1 cellular context compared by ENCODE assay signal in the genomic region with DNA sequence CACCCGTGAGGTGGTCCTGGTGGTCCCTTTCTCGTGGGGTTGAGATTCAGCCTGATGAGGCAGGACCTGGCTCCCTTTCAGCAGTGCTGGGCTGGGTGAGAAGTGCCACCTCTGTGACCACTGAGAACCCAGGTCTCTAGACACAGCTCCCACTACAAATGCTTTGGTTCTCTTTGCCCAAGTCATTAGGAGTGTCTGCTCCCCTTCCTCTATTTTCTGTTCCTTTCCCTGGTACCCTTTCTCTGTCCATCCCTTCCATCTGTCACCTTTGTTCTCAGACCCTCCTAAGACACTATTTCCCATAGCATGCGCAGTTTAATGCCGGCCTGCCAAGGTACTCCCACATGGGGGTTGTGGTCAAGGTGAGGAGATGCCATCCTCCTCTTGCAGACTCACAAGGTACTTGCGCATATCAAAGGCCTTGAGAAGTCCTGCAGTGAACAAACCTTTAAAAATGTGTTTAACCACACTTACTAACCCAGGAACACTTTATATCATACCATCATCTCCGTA.
TF ChIP-seq lines count a peak whose summit lies in the region.

No MANE protein-coding gene starts in this region.

TF ChIP-seq in WTC11, 78 proteins besides CTCF, POLR2A, EP300 and RAD21 (continued from another document and continues in another):
- TF ChIP-seq PRDM15 (CRISPR knock-in tag; IDR thresholded peaks at IDR 0.05), result no peak
- TF ChIP-seq, protein P1, sequence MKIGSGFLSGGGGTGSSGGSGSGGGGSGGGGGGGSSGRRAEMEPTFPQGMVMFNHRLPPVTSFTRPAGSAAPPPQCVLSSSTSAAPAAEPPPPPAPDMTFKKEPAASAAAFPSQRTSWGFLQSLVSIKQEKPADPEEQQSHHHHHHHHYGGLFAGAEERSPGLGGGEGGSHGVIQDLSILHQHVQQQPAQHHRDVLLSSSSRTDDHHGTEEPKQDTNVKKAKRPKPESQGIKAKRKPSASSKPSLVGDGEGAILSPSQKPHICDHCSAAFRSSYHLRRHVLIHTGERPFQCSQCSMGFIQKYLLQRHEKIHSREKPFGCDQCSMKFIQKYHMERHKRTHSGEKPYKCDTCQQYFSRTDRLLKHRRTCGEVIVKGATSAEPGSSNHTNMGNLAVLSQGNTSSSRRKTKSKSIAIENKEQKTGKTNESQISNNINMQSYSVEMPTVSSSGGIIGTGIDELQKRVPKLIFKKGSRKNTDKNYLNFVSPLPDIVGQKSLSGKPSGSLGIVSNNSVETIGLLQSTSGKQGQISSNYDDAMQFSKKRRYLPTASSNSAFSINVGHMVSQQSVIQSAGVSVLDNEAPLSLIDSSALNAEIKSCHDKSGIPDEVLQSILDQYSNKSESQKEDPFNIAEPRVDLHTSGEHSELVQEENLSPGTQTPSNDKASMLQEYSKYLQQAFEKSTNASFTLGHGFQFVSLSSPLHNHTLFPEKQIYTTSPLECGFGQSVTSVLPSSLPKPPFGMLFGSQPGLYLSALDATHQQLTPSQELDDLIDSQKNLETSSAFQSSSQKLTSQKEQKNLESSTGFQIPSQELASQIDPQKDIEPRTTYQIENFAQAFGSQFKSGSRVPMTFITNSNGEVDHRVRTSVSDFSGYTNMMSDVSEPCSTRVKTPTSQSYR (CRISPR knock-in tag; IDR thresholded peaks at IDR 0.05), result peak; percentile 69
- no peak for TF ChIP-seq RORB (CRISPR knock-in tag; IDR thresholded peaks at IDR 0.05)
- no peak for TF ChIP-seq OVOL2 (CRISPR knock-in tag; IDR thresholded peaks at IDR 0.05; ENCODE audit: borderline replicate concordance)
- peak; percentile 87 for TF ChIP-seq ZNF232 (CRISPR knock-in tag; IDR thresholded peaks at IDR 0.05)
- TF ChIP-seq, protein P2, sequence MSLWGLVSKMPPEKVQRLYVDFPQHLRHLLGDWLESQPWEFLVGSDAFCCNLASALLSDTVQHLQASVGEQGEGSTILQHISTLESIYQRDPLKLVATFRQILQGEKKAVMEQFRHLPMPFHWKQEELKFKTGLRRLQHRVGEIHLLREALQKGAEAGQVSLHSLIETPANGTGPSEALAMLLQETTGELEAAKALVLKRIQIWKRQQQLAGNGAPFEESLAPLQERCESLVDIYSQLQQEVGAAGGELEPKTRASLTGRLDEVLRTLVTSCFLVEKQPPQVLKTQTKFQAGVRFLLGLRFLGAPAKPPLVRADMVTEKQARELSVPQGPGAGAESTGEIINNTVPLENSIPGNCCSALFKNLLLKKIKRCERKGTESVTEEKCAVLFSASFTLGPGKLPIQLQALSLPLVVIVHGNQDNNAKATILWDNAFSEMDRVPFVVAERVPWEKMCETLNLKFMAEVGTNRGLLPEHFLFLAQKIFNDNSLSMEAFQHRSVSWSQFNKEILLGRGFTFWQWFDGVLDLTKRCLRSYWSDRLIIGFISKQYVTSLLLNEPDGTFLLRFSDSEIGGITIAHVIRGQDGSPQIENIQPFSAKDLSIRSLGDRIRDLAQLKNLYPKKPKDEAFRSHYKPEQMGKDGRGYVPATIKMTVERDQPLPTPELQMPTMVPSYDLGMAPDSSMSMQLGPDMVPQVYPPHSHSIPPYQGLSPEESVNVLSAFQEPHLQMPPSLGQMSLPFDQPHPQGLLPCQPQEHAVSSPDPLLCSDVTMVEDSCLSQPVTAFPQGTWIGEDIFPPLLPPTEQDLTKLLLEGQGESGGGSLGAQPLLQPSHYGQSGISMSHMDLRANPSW (CRISPR knock-in tag; conservative IDR thresholded peaks at IDR 0.05; ENCODE audit: low read depth), result no peak
- TF ChIP-seq, protein P3, sequence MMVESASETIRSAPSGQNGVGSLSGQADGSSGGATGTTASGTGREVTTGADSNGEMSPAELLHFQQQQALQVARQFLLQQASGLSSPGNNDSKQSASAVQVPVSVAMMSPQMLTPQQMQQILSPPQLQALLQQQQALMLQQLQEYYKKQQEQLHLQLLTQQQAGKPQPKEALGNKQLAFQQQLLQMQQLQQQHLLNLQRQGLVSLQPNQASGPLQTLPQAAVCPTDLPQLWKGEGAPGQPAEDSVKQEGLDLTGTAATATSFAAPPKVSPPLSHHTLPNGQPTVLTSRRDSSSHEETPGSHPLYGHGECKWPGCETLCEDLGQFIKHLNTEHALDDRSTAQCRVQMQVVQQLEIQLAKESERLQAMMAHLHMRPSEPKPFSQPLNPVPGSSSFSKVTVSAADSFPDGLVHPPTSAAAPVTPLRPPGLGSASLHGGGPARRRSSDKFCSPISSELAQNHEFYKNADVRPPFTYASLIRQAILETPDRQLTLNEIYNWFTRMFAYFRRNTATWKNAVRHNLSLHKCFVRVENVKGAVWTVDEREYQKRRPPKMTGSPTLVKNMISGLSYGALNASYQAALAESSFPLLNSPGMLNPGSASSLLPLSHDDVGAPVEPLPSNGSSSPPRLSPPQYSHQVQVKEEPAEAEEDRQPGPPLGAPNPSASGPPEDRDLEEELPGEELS (CRISPR knock-in tag; IDR thresholded peaks at IDR 0.05), result no peak
- TF ChIP-seq ZNF138 (CRISPR knock-in tag; conservative IDR thresholded peaks at IDR 0.05), result no peak
- TF ChIP-seq, protein P4, sequence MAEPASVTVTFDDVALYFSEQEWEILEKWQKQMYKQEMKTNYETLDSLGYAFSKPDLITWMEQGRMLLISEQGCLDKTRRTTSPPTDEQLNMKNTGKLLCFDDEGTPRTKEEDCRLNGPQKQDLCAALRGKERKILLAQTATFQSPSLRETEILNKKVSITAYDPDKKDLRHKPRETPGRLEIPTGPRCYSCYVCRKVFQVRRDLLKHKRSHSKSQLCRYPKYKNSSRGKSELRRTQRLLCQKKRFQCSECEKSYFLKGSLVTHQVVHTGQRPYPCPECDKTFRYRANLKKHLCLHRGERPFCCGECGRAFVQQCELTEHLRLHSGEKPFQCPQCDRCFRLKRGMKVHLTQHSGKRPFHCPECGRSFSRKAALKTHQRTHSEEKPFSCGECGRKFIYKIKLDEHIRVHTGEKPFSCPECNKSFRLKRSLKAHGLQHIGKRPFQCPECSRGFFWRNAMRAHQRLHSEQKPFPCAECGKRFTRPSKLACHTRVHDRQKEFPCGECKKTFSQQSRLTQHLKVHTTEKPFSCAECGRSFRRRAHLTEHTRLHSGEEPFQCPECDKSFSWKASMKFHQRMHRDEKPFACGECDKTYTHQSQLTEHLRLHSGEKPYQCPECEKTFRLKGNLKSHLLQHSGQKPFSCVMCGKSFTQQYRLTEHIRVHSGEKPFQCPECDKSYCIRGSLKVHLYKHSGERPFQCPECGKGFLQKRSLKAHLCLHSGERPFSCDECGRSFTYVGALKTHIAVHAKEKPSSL (CRISPR knock-in tag; conservative IDR thresholded peaks at IDR 0.05), result peak; percentile 94
- no peak for TF ChIP-seq SMAD4 (CRISPR knock-in tag; IDR thresholded peaks at IDR 0.05)
- TF ChIP-seq ESRRA (CRISPR knock-in tag; IDR thresholded peaks at IDR 0.05; ENCODE audit: borderline replicate concordance), result 0 out of 2 replicates have a peak, but pooled peaks have one; percentile 68
- peak; percentile 48 for TF ChIP-seq FOXP1 (CRISPR knock-in tag; IDR thresholded peaks at IDR 0.05; ENCODE audit: borderline replicate concordance)
- TF ChIP-seq PRRX2 (CRISPR knock-in tag; IDR thresholded peaks at IDR 0.05), result peak; percentile 94
- TF ChIP-seq GRHL2 (CRISPR knock-in tag; IDR thresholded peaks at IDR 0.05; ENCODE audit: insufficient replicate concordance, severe bottlenecking), result no peak
- no peak for TF ChIP-seq CBFB (CRISPR knock-in tag; IDR thresholded peaks at IDR 0.05; ENCODE audit: low read depth)
- TF ChIP-seq GABPB1 (CRISPR knock-in tag; IDR thresholded peaks at IDR 0.05), result no peak
- peak; percentile 39; the same call in 1 of the 2 replicates for TF ChIP-seq ZNF423 (CRISPR knock-in tag; IDR thresholded peaks at IDR 0.05)
- TF ChIP-seq EMX1 (CRISPR knock-in tag; IDR thresholded peaks at IDR 0.05), result peak; percentile 97
- TF ChIP-seq, protein P5, sequence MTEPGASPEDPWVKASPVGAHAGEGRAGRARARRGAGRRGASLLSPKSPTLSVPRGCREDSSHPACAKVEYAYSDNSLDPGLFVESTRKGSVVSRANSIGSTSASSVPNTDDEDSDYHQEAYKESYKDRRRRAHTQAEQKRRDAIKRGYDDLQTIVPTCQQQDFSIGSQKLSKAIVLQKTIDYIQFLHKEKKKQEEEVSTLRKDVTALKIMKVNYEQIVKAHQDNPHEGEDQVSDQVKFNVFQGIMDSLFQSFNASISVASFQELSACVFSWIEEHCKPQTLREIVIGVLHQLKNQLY (CRISPR knock-in tag; IDR thresholded peaks at IDR 0.05), result no peak; the same call in 1 of the 2 replicates
- TF ChIP-seq ZNF416 (CRISPR knock-in tag; IDR thresholded peaks at IDR 0.05), result peak; percentile 95
- TF ChIP-seq, protein P6, sequence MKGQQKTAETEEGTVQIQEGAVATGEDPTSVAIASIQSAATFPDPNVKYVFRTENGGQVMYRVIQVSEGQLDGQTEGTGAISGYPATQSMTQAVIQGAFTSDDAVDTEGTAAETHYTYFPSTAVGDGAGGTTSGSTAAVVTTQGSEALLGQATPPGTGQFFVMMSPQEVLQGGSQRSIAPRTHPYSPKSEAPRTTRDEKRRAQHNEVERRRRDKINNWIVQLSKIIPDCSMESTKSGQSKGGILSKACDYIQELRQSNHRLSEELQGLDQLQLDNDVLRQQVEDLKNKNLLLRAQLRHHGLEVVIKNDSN (CRISPR knock-in tag; IDR thresholded peaks at IDR 0.05), result 0 out of 2 replicates have a peak, but pooled peaks have one; percentile 13
- no peak for TF ChIP-seq HMGA2 (CRISPR knock-in tag; IDR thresholded peaks at IDR 0.05)
- TF ChIP-seq NR2C2 (CRISPR knock-in tag; IDR thresholded peaks at IDR 0.05), result no peak; the same call in 1 of the 2 replicates
- no peak for TF ChIP-seq FOXJ3 (CRISPR knock-in tag; IDR thresholded peaks at IDR 0.05; ENCODE audit: borderline replicate concordance)
- TF ChIP-seq GTF2I (CRISPR knock-in tag; conservative IDR thresholded peaks at IDR 0.05), result 0 out of 2 replicates have a peak, but pooled peaks have one; percentile 9
- TF ChIP-seq ZNF263 (CRISPR knock-in tag; IDR thresholded peaks at IDR 0.05; ENCODE audit: low read depth), result no peak
- TF ChIP-seq TEAD1 (CRISPR knock-in tag; IDR thresholded peaks at IDR 0.05), result peak; percentile 44; the same call in 1 of the 2 replicates
- 0 out of 2 replicates have a peak, but pooled peaks have one; percentile 15 for TF ChIP-seq ATF1 (CRISPR knock-in tag; IDR thresholded peaks at IDR 0.05)
- no peak for TF ChIP-seq FOXK1 (CRISPR knock-in tag; IDR thresholded peaks at IDR 0.05)
- TF ChIP-seq, protein P7, sequence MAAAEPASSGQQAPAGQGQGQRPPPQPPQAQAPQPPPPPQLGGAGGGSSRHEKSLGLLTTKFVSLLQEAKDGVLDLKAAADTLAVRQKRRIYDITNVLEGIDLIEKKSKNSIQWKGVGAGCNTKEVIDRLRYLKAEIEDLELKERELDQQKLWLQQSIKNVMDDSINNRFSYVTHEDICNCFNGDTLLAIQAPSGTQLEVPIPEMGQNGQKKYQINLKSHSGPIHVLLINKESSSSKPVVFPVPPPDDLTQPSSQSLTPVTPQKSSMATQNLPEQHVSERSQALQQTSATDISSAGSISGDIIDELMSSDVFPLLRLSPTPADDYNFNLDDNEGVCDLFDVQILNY (CRISPR knock-in tag; IDR thresholded peaks at IDR 0.05), result no peak
- no peak for TF ChIP-seq NR3C1 (CRISPR knock-in tag; conservative IDR thresholded peaks at IDR 0.05; ENCODE audit: low read depth)
- 0 out of 2 replicates have a peak, but pooled peaks have one; percentile 7 for TF ChIP-seq MXD4 (CRISPR knock-in tag; IDR thresholded peaks at IDR 0.05; ENCODE audit: borderline replicate concordance)
- TF ChIP-seq, protein P8, sequence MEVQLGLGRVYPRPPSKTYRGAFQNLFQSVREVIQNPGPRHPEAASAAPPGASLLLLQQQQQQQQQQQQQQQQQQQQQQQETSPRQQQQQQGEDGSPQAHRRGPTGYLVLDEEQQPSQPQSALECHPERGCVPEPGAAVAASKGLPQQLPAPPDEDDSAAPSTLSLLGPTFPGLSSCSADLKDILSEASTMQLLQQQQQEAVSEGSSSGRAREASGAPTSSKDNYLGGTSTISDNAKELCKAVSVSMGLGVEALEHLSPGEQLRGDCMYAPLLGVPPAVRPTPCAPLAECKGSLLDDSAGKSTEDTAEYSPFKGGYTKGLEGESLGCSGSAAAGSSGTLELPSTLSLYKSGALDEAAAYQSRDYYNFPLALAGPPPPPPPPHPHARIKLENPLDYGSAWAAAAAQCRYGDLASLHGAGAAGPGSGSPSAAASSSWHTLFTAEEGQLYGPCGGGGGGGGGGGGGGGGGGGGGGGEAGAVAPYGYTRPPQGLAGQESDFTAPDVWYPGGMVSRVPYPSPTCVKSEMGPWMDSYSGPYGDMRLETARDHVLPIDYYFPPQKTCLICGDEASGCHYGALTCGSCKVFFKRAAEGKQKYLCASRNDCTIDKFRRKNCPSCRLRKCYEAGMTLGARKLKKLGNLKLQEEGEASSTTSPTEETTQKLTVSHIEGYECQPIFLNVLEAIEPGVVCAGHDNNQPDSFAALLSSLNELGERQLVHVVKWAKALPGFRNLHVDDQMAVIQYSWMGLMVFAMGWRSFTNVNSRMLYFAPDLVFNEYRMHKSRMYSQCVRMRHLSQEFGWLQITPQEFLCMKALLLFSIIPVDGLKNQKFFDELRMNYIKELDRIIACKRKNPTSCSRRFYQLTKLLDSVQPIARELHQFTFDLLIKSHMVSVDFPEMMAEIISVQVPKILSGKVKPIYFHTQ (CRISPR knock-in tag; IDR thresholded peaks at IDR 0.05), result peak; percentile 98
- TF ChIP-seq SOX15 (CRISPR knock-in tag; IDR thresholded peaks at IDR 0.05), result no peak
- no peak; the same call in 1 of the 2 replicates for TF ChIP-seq CREB1 (CRISPR knock-in tag; IDR thresholded peaks at IDR 0.05)
- no peak; the same call in 1 of the 2 replicates for TF ChIP-seq SP1 (CRISPR knock-in tag; conservative IDR thresholded peaks at IDR 0.05)
- no peak for TF ChIP-seq TCF7 (CRISPR knock-in tag; IDR thresholded peaks at IDR 0.05; ENCODE audit: low read depth)
- TF ChIP-seq ZNF121 (CRISPR knock-in tag; IDR thresholded peaks at IDR 0.05), result no peak
- no peak for TF ChIP-seq JUN (CRISPR knock-in tag; IDR thresholded peaks at IDR 0.05)
- no peak for TF ChIP-seq ELF4 (CRISPR knock-in tag; IDR thresholded peaks at IDR 0.05; ENCODE audit: low read depth)
